Comparison of ENCODE assay signal across 8 cellular contexts in genomic region chr5:66987949-66988838, GRCh38.
A peak's percentile ranks its signal among the peaks of the same experiment; 100 is the strongest.
DNase-seq lines count a peak whose midpoint lies in the region; ATAC-seq and TF ChIP-seq lines count a peak whose summit lies in the region.

No MANE protein-coding gene starts in this region.

- H3K36me3 ChIP-seq in SU-DHL-6 (ENCODE audit: low read length): no peaks in the 10 kb centered on the region

- H3K4me3 ChIP-seq in HL-60 (replicated peaks; ENCODE audit: insufficient read depth, low read length) (no peak overlapping the region), SU-DHL-6 (ENCODE audit: insufficient read depth, low read length, poor library complexity, severe bottlenecking) (no peak overlapping the region), fibroblast of villous mesenchyme (ENCODE audit: low read depth, low read length) (no peak overlapping the region), retinal pigment epithelial cell (ENCODE audit: low read length) (no peak overlapping the region)

- H3K9me3 ChIP-seq in SU-DHL-6 (ENCODE audit: insufficient read depth, low read length): no peaks in the 10 kb centered on the region

- H2AFZ ChIP-seq in SU-DHL-6 (ENCODE audit: low read depth, low read length, severe bottlenecking): no peak overlapping the region

- DNase-seq in ACHN (peak; percentile 58), GM10266 (ENCODE audit: extremely low spot score) (peak; percentile 29), HL-60 (ENCODE audit: low read depth in 1 of 2, low spot score in 1 of 2) (no peak), fibroblast of villous mesenchyme (ENCODE audit: low read depth) (peak; percentile 28), retinal pigment epithelial cell (ENCODE audit: low read depth) (no peak)

- no peak overlapping the region for H3K27ac ChIP-seq in HL-60 (replicated peaks)
- H3K27ac ChIP-seq in SU-DHL-6 (ENCODE audit: low read depth, low read length): no peak overlapping the region

- in situ Hi-C loops in ACHN (cut with HindIII; ENCODE audit: low pct_ligation_motif_present, low pct_unique_long_range_greater_than_20kb, low sequenced_read_pairs): no loop called here

- no peaks in the 10 kb centered on the region for H3K9me2 ChIP-seq in SU-DHL-6 (replicated peaks; ENCODE audit: insufficient read depth, low read length)

- H4K20me1 ChIP-seq in SU-DHL-6 (ENCODE audit: low read depth, low read length): no peaks in the 10 kb centered on the region

- H3K27me3 ChIP-seq in HL-60 (ENCODE audit: insufficient read depth, poor library complexity, severe bottlenecking): no peaks in the 10 kb centered on the region
- no peaks in the 10 kb centered on the region for H3K27me3 ChIP-seq in SU-DHL-6 (ENCODE audit: low read length)

- no peak overlapping the region for H3K9ac ChIP-seq in SU-DHL-6 (ENCODE audit: low read length)

- ATAC-seq in GM19328 (IDR thresholded peaks at IDR 0.05; ENCODE audit: unreplicated experiment) (no peak), HG03097 (IDR thresholded peaks at IDR 0.05; ENCODE audit: low FRiP score, unreplicated experiment) (no peak)

- no peaks in the 10 kb centered on the region for H3K79me2 ChIP-seq in SU-DHL-6 (ENCODE audit: insufficient read depth, low read length)

- H3K4me2 ChIP-seq in SU-DHL-6 (ENCODE audit: low read depth, low read length, poor library complexity, severe bottlenecking): no peak overlapping the region

- TF ChIP-seq CTCF in GM10266 (IDR thresholded peaks at IDR 0.05; ENCODE audit: control insufficient read depth, insufficient read depth, low read depth, missing control alignments): peak; percentile 65
- peak; percentile 20 for TF ChIP-seq CTCF in HL-60 (IDR thresholded peaks at IDR 0.05; ENCODE audit: insufficient read depth, low read length)
- TF ChIP-seq CTCF in SU-DHL-6 (IDR thresholded peaks at IDR 0.05; ENCODE audit: insufficient read depth, low read length, poor library complexity, severe bottlenecking): peak; percentile 65
- TF ChIP-seq CTCF in fibroblast of villous mesenchyme (IDR thresholded peaks at IDR 0.05; ENCODE audit: insufficient read depth, low read depth, low read length): peak; percentile 82
- peak; percentile 79 for TF ChIP-seq CTCF in retinal pigment epithelial cell (conservative IDR thresholded peaks at IDR 0.05; ENCODE audit: low read depth, low read length)

- H3F3A ChIP-seq in SU-DHL-6 (ENCODE audit: insufficient read depth): no peaks in the 10 kb centered on the region

Comparison
In these comparisons a context has a peak if more than half of its experiments do, and no peak if none do; other contexts are left out.
1. DNase-seq: peak in ACHN (single experiment), GM10266 (single experiment) and fibroblast of villous mesenchyme (single experiment); none in HL-60 (0 of 2) and retinal pigment epithelial cell (single experiment).
2. CTCF ChIP-seq: peak in every context shown above with its lines; median percentile 82 in fibroblast of villous mesenchyme; 79 in retinal pigment epithelial cell; 65 in GM10266; 65 in SU-DHL-6; 20 in HL-60.